8 cellular contexts compared by ENCODE assay signal in the genomic region with DNA sequence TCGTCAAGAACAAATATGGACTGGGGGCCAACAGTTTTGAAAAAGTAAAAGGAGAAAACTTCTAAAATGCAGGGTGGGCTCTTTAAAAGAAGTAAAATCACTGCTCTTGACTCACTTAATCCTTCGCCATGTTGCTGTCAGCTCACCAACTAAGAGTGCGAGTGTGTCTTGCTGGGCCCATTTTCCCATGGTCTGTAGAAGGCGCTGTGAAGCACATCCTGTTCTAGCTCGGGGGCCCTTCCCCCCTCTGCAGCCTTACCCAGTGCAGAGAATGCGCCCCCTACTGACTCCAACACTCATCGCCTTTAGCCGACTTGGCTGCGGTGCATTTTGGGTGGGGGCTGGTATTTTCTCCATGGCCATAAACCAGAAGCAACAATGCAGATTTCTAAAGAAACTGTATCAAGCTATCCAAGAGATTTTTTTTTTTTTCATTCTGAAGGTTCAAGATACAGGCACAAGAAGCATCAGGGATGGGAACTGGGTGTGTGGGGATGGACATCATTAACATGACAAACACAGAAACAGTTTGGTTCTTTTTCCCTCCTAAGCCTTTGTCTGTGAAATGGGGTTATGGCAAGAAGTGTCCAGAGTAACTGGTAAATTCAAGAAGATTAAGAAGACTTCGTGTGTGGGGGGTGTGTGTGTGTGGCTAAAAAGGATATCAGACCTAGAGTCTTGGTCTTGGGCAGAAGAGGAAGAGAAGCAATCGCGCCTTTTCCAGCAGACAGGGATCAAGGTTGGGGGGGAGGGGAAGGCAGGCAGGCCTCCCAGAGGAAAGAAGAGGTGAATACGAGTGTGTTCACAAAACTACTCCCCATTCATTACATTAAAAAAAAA. TPM values are rescaled to one million over a fixed set of nuclear protein-coding genes. Genes with fewer than 3 reads are reported as not detected.
DNase-seq lines count a peak whose midpoint lies in the region; ATAC-seq and TF ChIP-seq lines count a peak whose summit lies in the region.

No MANE protein-coding gene starts in this region.

- H3K27ac Mint-ChIP-seq in CD14-positive monocyte: peak overlapping the region; percentile 84 to 96 (median 92)
- peak overlapping the region; percentile 97 for H3K27ac Mint-ChIP-seq in activated CD4-positive, alpha-beta memory T cell treated with anti-CD3 and anti-CD28 coated beads for 36 hours

- CTCF ChIA-PET in activated CD4-positive, alpha-beta memory T cell treated with anti-CD3 and anti-CD28 coated beads for 36 hours (lab: Charles Lee): interaction anchor here (0.6 to 14.4 kb wide), 33 partner anchors 9 to 396 kb away, joined by 3 to 268 read pairs (median 4); a partner anchor contains a TSS

- POLR2A ChIA-PET in activated CD4-positive, alpha-beta memory T cell treated with anti-CD3 and anti-CD28 coated beads for 36 hours (lab: Charles Lee): interaction anchor here (0.6 to 3.9 kb wide), 7 partner anchors 9 to 1789 kb away, joined by 3 to 62 read pairs (median 9); a partner anchor contains a TSS

- peak; percentile 93 for TF ChIP-seq CTCF in CD14-positive monocyte (IDR thresholded peaks at IDR 0.05)

- H3K4me1 Mint-ChIP-seq in CD14-positive monocyte: peaks cover 44% of the 10 kb centered on the region
- H3K4me1 Mint-ChIP-seq in activated CD4-positive, alpha-beta memory T cell treated with anti-CD3 and anti-CD28 coated beads for 36 hours (ENCODE audit: low read depth): peaks cover 48% of the 10 kb centered on the region

- peak; percentile 48 for ATAC-seq in GM19397 (IDR thresholded peaks at IDR 0.05; ENCODE audit: unreplicated experiment)
- ATAC-seq in HG03575 (IDR thresholded peaks at IDR 0.05; ENCODE audit: extremely low read depth, insufficient number of reproducible peaks, low FRiP score, unreplicated experiment): peak; percentile 33

- H3K9me3 Mint-ChIP-seq in CD14-positive monocyte: no peaks in the 10 kb centered on the region
- no peaks in the 10 kb centered on the region for H3K9me3 Mint-ChIP-seq in activated CD4-positive, alpha-beta memory T cell treated with anti-CD3 and anti-CD28 coated beads for 36 hours

- H3K4me3 Mint-ChIP-seq in CD14-positive monocyte: peak overlapping the region; percentile 87 to 90
- peak overlapping the region; percentile 98 for H3K4me3 Mint-ChIP-seq in activated CD4-positive, alpha-beta memory T cell treated with anti-CD3 and anti-CD28 coated beads for 36 hours

- DNase-seq in CD14-positive monocyte (ENCODE audit: low spot score): peak; percentile 92
- peak; percentile 89 for DNase-seq in NCI-H774 (lab: John Stamatoyannopoulos, UW)
- DNase-seq in activated CD4-positive, alpha-beta memory T cell treated with anti-CD3 and anti-CD28 coated beads for 36 hours: peak; percentile 97
- peak; percentile 88 for DNase-seq in effector CD4-positive, alpha-beta T cell
- DNase-seq in lung microvascular endothelial cell (ENCODE audit: low read depth in 2 of 2): peak; percentile 96 to 97
- DNase-seq in stimulated activated CD4-positive, alpha-beta T cell treated with anti-CD3 and anti-CD28 coated beads, TNF-alpha, amount 100 ng/mL, for 4 hours (ENCODE audit: low read depth in 3 of 3): peak; percentile 68 to 87 (median 83)

- no peaks in the 10 kb centered on the region for H3K27me3 Mint-ChIP-seq in CD14-positive monocyte (ENCODE audit: low read depth in 3 of 3)
- H3K27me3 Mint-ChIP-seq in activated CD4-positive, alpha-beta memory T cell treated with anti-CD3 and anti-CD28 coated beads for 36 hours: no peaks in the 10 kb centered on the region

- H3K36me3 Mint-ChIP-seq in CD14-positive monocyte: peaks cover 21 to 43% of the 10 kb centered on the region in 2 donors
- peaks cover 40% of the 10 kb centered on the region for H3K36me3 Mint-ChIP-seq in activated CD4-positive, alpha-beta memory T cell treated with anti-CD3 and anti-CD28 coated beads for 36 hours

- intact Hi-C loops in CD14-positive monocyte (cut with micrococcal nuclease): loop anchor here (5.0 to 10.0 kb wide), 3 partner anchors 105 to 137 kb away; a partner anchor contains a TSS
- intact Hi-C loops in activated CD4-positive, alpha-beta memory T cell treated with anti-CD3 and anti-CD28 coated beads for 36 hours (cut with micrococcal nuclease): loop anchor here (1.0 to 5.0 kb wide), 5 partner anchors 15 to 199 kb away; a partner anchor contains a TSS

RNA-seq across cellular contexts. Expression of a gene that starts 1.7 kb away (rescaled TPM):
- 1 to 10 TPM; 1.4 to 3.3 TPM for polyA plus RNA-seq in CD14-positive monocyte
- 10 to 100 TPM; 53.7 to 54.7 TPM for total RNA-seq in activated CD4-positive, alpha-beta memory T cell treated with anti-CD3 and anti-CD28 coated beads for 36 hours
- total RNA-seq in lung microvascular endothelial cell: 24.6 and 24.8 TPM in 2 replicates

RNA-seq across cellular contexts. Expression of a gene that starts 28.8 kb away (rescaled TPM):
- 10 to 100 TPM; 50.9 to 55.1 TPM for polyA plus RNA-seq in CD14-positive monocyte
- total RNA-seq in activated CD4-positive, alpha-beta memory T cell treated with anti-CD3 and anti-CD28 coated beads for 36 hours: 10 to 100 TPM; 64.9 to 69.1 TPM
- 41.6 and 43.3 TPM in 2 replicates for total RNA-seq in lung microvascular endothelial cell

RNA-seq across cellular contexts. Expression of a gene that starts 29.1 kb away (rescaled TPM):
- polyA plus RNA-seq in CD14-positive monocyte: 1 to 10 TPM; 1.9 TPM
- total RNA-seq in activated CD4-positive, alpha-beta memory T cell treated with anti-CD3 and anti-CD28 coated beads for 36 hours: 1 to 10 TPM; 3.6 to 3.8 TPM
- total RNA-seq in lung microvascular endothelial cell: 5.4 and 7.9 TPM in 2 replicates

Comparison
In these comparisons a context has a peak if more than half of its experiments do, and no peak if none do; other contexts are left out.
1. Peak in every context shown above with its lines: DNase-seq and ATAC-seq.